Comparison of ENCODE assay signal across 27 cellular contexts in genomic region chr6:161024364-161024920, GRCh38.
"Had no signal": no experiment of that assay in that cellular context is flagged by ENCODE, and none has a peak within 500 bp of the region (broad histone marks: within the 10 kb centered on the region; RNA-seq: fewer than 3 reads in every experiment).

No MANE protein-coding gene starts in this region.

- DNase-seq: activated CD4-positive, alpha-beta memory T cell treated with anti-CD3 and anti-CD28 coated beads, Interleukin-2, amount 10 ng/mL, durations not matched to agents 7 days and 5 days; activated CD4-positive, alpha-beta T cell treated with anti-CD3 and anti-CD28 coated beads for 36 hours; activated CD4-positive, alpha-beta T cell treated with anti-CD3 and anti-CD28 coated beads, Interleukin-2, amount 10 ng/mL, durations not matched to agents 24 days and 14 days; activated CD4-positive, CD25-positive, alpha-beta regulatory T cell; activated CD4-positive, CD25-positive, alpha-beta regulatory T cell treated with anti-CD3 and anti-CD28 coated beads, Interleukin-2, amount 50 U/mL, for 72 hours; activated CD8-positive, alpha-beta memory T cell treated with anti-CD3 and anti-CD28 coated beads for 24 hours; activated effector memory CD4-positive, alpha-beta T cell treated with anti-CD3 and anti-CD28 coated beads, Interleukin-2, amount 50 U/mL, for 16 hours; activated naive CD4-positive, alpha-beta T cell treated with anti-CD3 and anti-CD28 coated beads, Interleukin-2, amount 10 ng/mL, durations not matched to agents 7 days and 5 days; activated T-cell treated with anti-CD3 and anti-CD28 coated beads, Interleukin-2, amount 50 U/mL, for 4 hours; amniotic stem cell; anterior cingulate cortex; brain microvascular endothelial cell; dorsolateral prefrontal cortex; effector memory CD4-positive, alpha-beta T cell; endodermal cell; foreskin fibroblast; head of caudate nucleus; T-helper 1 cell had no signal

- FAIRE-seq: astrocyte, bronchial epithelial cell, frontal cortex had no signal

- H3K4me3 ChIP-seq: coronary artery, dorsolateral prefrontal cortex had no signal

- H3K4me1 Mint-ChIP-seq: activated naive CD4-positive, alpha-beta T cell treated with anti-CD3 and anti-CD28 coated beads, Interleukin-2, amount 10 ng/mL, durations not matched to agents 7 days and 5 days had no signal

- H3K9me3 Mint-ChIP-seq: activated CD4-positive, alpha-beta memory T cell treated with anti-CD3 and anti-CD28 coated beads, Interleukin-2, amount 10 ng/mL, durations not matched to agents 7 days and 5 days; activated CD4-positive, alpha-beta T cell treated with anti-CD3 and anti-CD28 coated beads, Interleukin-2, amount 10 ng/mL, durations not matched to agents 24 days and 14 days; activated naive CD4-positive, alpha-beta T cell treated with anti-CD3 and anti-CD28 coated beads, Interleukin-2, amount 10 ng/mL, durations not matched to agents 7 days and 5 days; activated T-cell treated with anti-CD3 and anti-CD28 coated beads, Interleukin-2, amount 50 U/mL, for 4 hours; central memory CD8-positive, alpha-beta T cell; dendritic cell treated with granulocyte-macrophage colony-stimulating factor and Interleukin-4, amounts not matched to agents 40 ng/mL and 50 ng/mL, for 4 days; endodermal cell had no signal

- H3K27me3 Mint-ChIP-seq: activated CD4-positive, alpha-beta memory T cell treated with anti-CD3 and anti-CD28 coated beads, Interleukin-2, amount 10 ng/mL, durations not matched to agents 7 days and 5 days; activated CD4-positive, alpha-beta T cell treated with anti-CD3 and anti-CD28 coated beads for 36 hours; activated CD4-positive, alpha-beta T cell treated with anti-CD3 and anti-CD28 coated beads, Interleukin-2, amount 10 ng/mL, durations not matched to agents 24 days and 14 days; activated naive CD4-positive, alpha-beta T cell treated with anti-CD3 and anti-CD28 coated beads, Interleukin-2, amount 10 ng/mL, durations not matched to agents 7 days and 5 days; activated naive CD8-positive, alpha-beta T cell; central memory CD8-positive, alpha-beta T cell; dendritic cell treated with granulocyte-macrophage colony-stimulating factor and Interleukin-4, amounts not matched to agents 40 ng/mL and 50 ng/mL, for 4 days had no signal

- H3K36me3 ChIP-seq: brain microvascular endothelial cell had no signal

- ATAC-seq: activated CD4-positive, alpha-beta T cell treated with anti-CD3 and anti-CD28 coated beads for 36 hours; activated T-cell treated with anti-CD3 and anti-CD28 coated beads, Interleukin-2, amount 50 U/mL, for 4 hours; esophagus mucosa had no signal

- H3K27ac ChIP-seq: brain microvascular endothelial cell, coronary artery, dorsolateral prefrontal cortex had no signal

- H3K27me3 ChIP-seq: brain microvascular endothelial cell, dorsolateral prefrontal cortex had no signal

- H3K27ac Mint-ChIP-seq: activated CD4-positive, alpha-beta memory T cell treated with anti-CD3 and anti-CD28 coated beads, Interleukin-2, amount 10 ng/mL, durations not matched to agents 7 days and 5 days; activated CD4-positive, alpha-beta T cell treated with anti-CD3 and anti-CD28 coated beads for 36 hours; activated CD4-positive, alpha-beta T cell treated with anti-CD3 and anti-CD28 coated beads, Interleukin-2, amount 10 ng/mL, durations not matched to agents 24 days and 14 days; activated naive CD4-positive, alpha-beta T cell treated with anti-CD3 and anti-CD28 coated beads, Interleukin-2, amount 10 ng/mL, durations not matched to agents 7 days and 5 days; activated T-helper 2 cell treated with anti-CD3 and anti-CD28 coated beads, Interferon-gamma antibody, Interleukin-2, Interleukin-4, amounts not matched to agents 10 μg/mL and 5 μg/mL and 100 μg/mL, durations not matched to agents 14 hours and 24 hours and 36 hours; dendritic cell treated with granulocyte-macrophage colony-stimulating factor and Interleukin-4, amounts not matched to agents 40 ng/mL and 50 ng/mL, for 4 days; endodermal cell had no signal

- H3K4me3 Mint-ChIP-seq: activated CD4-positive, alpha-beta memory T cell treated with anti-CD3 and anti-CD28 coated beads, Interleukin-2, amount 10 ng/mL, durations not matched to agents 7 days and 5 days; activated CD4-positive, alpha-beta T cell treated with anti-CD3 and anti-CD28 coated beads for 36 hours; activated CD4-positive, alpha-beta T cell treated with anti-CD3 and anti-CD28 coated beads, Interleukin-2, amount 10 ng/mL, durations not matched to agents 24 days and 14 days; activated naive CD4-positive, alpha-beta T cell treated with anti-CD3 and anti-CD28 coated beads, Interleukin-2, amount 10 ng/mL, durations not matched to agents 7 days and 5 days; activated naive CD8-positive, alpha-beta T cell; activated T-cell treated with anti-CD3 and anti-CD28 coated beads, Interleukin-2, amount 50 U/mL, for 4 hours; central memory CD8-positive, alpha-beta T cell; dendritic cell treated with granulocyte-macrophage colony-stimulating factor and Interleukin-4, amounts not matched to agents 40 ng/mL and 50 ng/mL, for 4 days; endodermal cell had no signal
